ENCODE assay signal across 8 cellular contexts in the genomic region with DNA sequence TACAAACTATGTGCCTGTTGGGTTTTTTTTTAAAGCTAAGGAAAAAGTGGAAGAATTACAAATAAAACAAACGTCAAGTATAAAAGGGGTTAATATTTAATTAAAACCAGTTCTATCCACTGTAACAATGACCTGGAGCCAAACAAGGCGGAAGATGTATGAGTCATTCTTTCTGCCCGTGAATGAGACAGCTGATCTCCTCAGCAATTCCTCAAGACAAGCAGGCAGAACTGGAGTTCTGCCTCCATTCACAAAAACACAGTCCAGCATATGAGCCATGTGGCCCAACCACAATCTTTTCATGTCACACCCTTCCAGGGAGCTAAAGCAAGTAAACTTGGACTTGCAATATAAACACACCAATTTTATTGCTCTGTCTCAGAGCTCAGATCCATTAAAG. TPM values are rescaled to one million over a fixed set of nuclear protein-coding genes. Genes with fewer than 3 reads are reported as not detected.
DNase-seq lines count a peak whose midpoint lies in the region; ATAC-seq and TF ChIP-seq lines count a peak whose summit lies in the region.

No MANE protein-coding gene starts in this region.

- no peak overlapping the region for H3K27ac Mint-ChIP-seq in natural killer cell treated with Interleukin-12 subunit alpha and Interleukin-12 subunit beta and Interleukin-15 and Interleukin-18, amount 100 ng/mL, for 72 hours

- DNase-seq in AG09309 (ENCODE audit: low read depth) (peak; percentile 96), MG63 (peak; percentile 87), cerebellum (ENCODE audit: low spot score) (peak; percentile 69), lung microvascular endothelial cell (ENCODE audit: low read depth in 2 of 2) (peak; percentile 10 to 95), NCI-H187 (lab: John Stamatoyannopoulos, UW) (no peak)
- DNase-seq in effector CD8-positive, alpha-beta T cell (lab: John Stamatoyannopoulos, UW): no peak
- no peak for DNase-seq in natural killer cell treated with Interleukin-12 subunit alpha and Interleukin-12 subunit beta and Interleukin-15 and Interleukin-18, amount 100 ng/mL, for 72 hours (ENCODE audit: low spot score)

- no peaks in the 10 kb centered on the region for H3K36me3 Mint-ChIP-seq in natural killer cell treated with Interleukin-12 subunit alpha and Interleukin-12 subunit beta and Interleukin-15 and Interleukin-18, amount 100 ng/mL, for 72 hours

- no peak overlapping the region for H3K4me3 ChIP-seq in AG09309 (ENCODE audit: control insufficient read depth, low read depth, low read length)
- H3K4me3 ChIP-seq in MG63: no peak overlapping the region

- peaks cover 8 to 42% of the 10 kb centered on the region in 2 donors for H3K27me3 Mint-ChIP-seq in natural killer cell treated with Interleukin-12 subunit alpha and Interleukin-12 subunit beta and Interleukin-15 and Interleukin-18, amount 100 ng/mL, for 72 hours

- H3K9me3 Mint-ChIP-seq in natural killer cell treated with Interleukin-12 subunit alpha and Interleukin-12 subunit beta and Interleukin-15 and Interleukin-18, amount 100 ng/mL, for 72 hours: no peaks in the 10 kb centered on the region

- no peak for ATAC-seq in GM19395 (IDR thresholded peaks at IDR 0.05; ENCODE audit: unreplicated experiment)
- no peak for ATAC-seq in natural killer cell treated with Interleukin-12 subunit alpha and Interleukin-12 subunit beta and Interleukin-15 and Interleukin-18, amount 100 ng/mL, for 72 hours

- no peak overlapping the region for H3K4me3 Mint-ChIP-seq in natural killer cell treated with Interleukin-12 subunit alpha and Interleukin-12 subunit beta and Interleukin-15 and Interleukin-18, amount 100 ng/mL, for 72 hours

- H3K27me3 ChIP-seq in MG63: no peaks in the 10 kb centered on the region

- no peaks in the 10 kb centered on the region for H3K4me1 Mint-ChIP-seq in natural killer cell treated with Interleukin-12 subunit alpha and Interleukin-12 subunit beta and Interleukin-15 and Interleukin-18, amount 100 ng/mL, for 72 hours (ENCODE audit: low read depth in 2 of 2)

- no peak for TF ChIP-seq CTCF in AG09309 (IDR thresholded peaks at IDR 0.05; ENCODE audit: control insufficient read depth, insufficient read depth, low read depth, low read length, missing control alignments)

- no peaks in the 10 kb centered on the region for H3K36me3 ChIP-seq in MG63

- no peaks in the 10 kb centered on the region for H3K9me3 ChIP-seq in MG63

RNA-seq across cellular contexts. Expression of a gene that starts 8.4 kb away (rescaled TPM):
- 5.6 and 19.1 TPM in 2 replicates for total RNA-seq in MG63 (2014; rRNA removed; shearing (Covaris generic); ENCODE audit: low replicate concordance)
- 44.5 TPM for total RNA-seq in cerebellum
- total RNA-seq in lung microvascular endothelial cell: 5.0 and 6.8 TPM in 2 replicates
- total RNA-seq in natural killer cell treated with Interleukin-12 subunit alpha and Interleukin-12 subunit beta and Interleukin-15 and Interleukin-18, amount 100 ng/mL, for 72 hours: 1 to 10 TPM; 1.1 to 1.8 TPM

Comparison
In these comparisons a context has a peak if more than half of its experiments do, and no peak if none do; other contexts are left out.
1. DNase-seq: peak in AG09309 (single experiment), MG63 (single experiment), cerebellum (single experiment) and lung microvascular endothelial cell (2 of 2); none in NCI-H187 (0 of 2), effector CD8-positive, alpha-beta T cell (single experiment) and natural killer cell treated with Interleukin-12 subunit alpha and Interleukin-12 subunit beta and Interleukin-15 and Interleukin-18, amount 100 ng/mL, for 72 hours (single experiment).